ENCODE assay signal across 22 cellular contexts in the genomic region with DNA sequence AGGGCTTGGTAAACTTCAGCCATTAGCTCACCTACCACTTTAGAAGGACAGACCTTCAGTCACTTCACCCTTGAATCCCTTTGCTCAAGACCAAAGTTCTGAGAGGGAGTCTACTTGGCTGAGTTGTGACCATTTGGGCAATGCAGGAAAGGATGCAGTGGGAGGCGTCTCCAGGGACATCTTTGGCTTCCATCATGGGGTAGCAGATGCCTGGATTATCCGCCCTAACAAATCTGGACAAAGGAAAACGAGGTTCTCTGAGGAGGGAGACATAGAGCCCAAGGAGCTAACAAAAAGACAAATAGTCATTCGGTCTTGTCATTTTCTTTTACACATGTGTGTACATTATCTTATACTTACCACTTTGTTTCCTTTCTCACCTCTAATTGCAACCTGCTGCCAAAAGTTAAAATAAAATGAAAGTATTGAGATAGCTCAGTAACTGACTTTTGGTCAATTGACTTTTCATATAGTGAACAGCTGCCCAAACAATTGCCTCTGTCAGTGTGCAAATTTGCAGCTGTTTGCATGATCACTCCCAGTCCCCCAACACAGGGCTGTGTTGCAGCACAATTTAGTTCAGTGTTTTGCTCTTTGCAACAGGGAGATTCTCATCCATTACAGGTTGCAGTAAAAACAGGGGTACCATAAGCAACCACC.
"Had no signal": no experiment of that assay in that cellular context is flagged by ENCODE, and none has a peak within 500 bp of the region (broad histone marks: within the 10 kb centered on the region; RNA-seq: fewer than 3 reads in every experiment).

No MANE protein-coding gene starts in this region.

- FAIRE-seq: RCC 7860 had no signal

- H3K36me3 ChIP-seq: brain microvascular endothelial cell, cardiac muscle cell had no signal

- H3K27ac ChIP-seq: brain microvascular endothelial cell, cardiac muscle cell had no signal

- H3K4me3 ChIP-seq: cardiac muscle cell had no signal

- DNase-seq: activated CD4-positive, alpha-beta T cell treated with anti-CD3 and anti-CD28 coated beads, Interleukin-2, amount 10 ng/mL, durations not matched to agents 24 days and 14 days; activated CD4-positive, alpha-beta T cell treated with anti-CD3 and anti-CD28 coated beads, Interleukin-2, amount 50 U/mL, for 48 hours; activated CD4-positive, CD25-positive, alpha-beta regulatory T cell treated with anti-CD3 and anti-CD28 coated beads, Interleukin-2, amount 50 U/mL, for 72 hours; activated CD8-positive, alpha-beta memory T cell treated with anti-CD3 and anti-CD28 coated beads for 24 hours; activated gamma-delta T cell; activated naive CD4-positive, alpha-beta T cell treated with anti-CD3 and anti-CD28 coated beads for 36 hours; activated naive CD8-positive, alpha-beta T cell treated with anti-CD3 and anti-CD28 coated beads for 36 hours; activated T-cell treated with anti-CD3 and anti-CD28 coated beads, Interleukin-2, amount 50 U/mL, for 4 hours; brain microvascular endothelial cell; Kasumi-1; KBM-7; NCI-H1048; NCI-H146; NCI-H187 treated with DMSO at 0.1 percent for 48 hours; NCI-H2171; NCI-H2227 treated with DMSO at 0.1 percent for 48 hours; NCI-H446 treated with DMSO at 0.1 percent for 48 hours; NCI-H524 treated with DMSO at 0.1 percent for 48 hours; NCI-H82; SHP77 had no signal
